ENCODE assay signal across 25 cellular contexts in genomic region chr14:103738706-103739451, GRCh38. TPM values are rescaled to one million over a fixed set of nuclear protein-coding genes. Genes with fewer than 3 reads are reported as not detected.
A peak's percentile ranks its signal among the peaks of the same experiment; 100 is the strongest.
DNase-seq lines count a peak whose midpoint lies in the region; ATAC-seq and TF ChIP-seq lines count a peak whose summit lies in the region.
"Had no signal": no experiment of that assay in that cellular context is flagged by ENCODE, and none has a peak within 500 bp of the region (broad histone marks: within the 10 kb centered on the region; RNA-seq: fewer than 3 reads in every experiment).

No MANE protein-coding gene starts in this region.

- DNase-seq in RWPE2 (ENCODE audit: low spot score) (peak; percentile 53), chondrocyte (ENCODE audit: low spot score) (peak; percentile 75), medulla oblongata (ENCODE audit: extremely low spot score) (peak; percentile 35), sigmoid colon (peak; percentile 56)
- DNase-seq in activated CD4-positive, alpha-beta memory T cell treated with anti-CD3 and anti-CD28 coated beads, Interleukin-2, amount 10 ng/mL, durations not matched to agents 7 days and 5 days, result no peak
- no peak for DNase-seq in CD4-positive, alpha-beta memory T cell
- DNase-seq: activated CD4-positive, alpha-beta T cell treated with anti-CD3 and anti-CD28 coated beads for 36 hours; activated naive CD4-positive, alpha-beta T cell treated with anti-CD3 and anti-CD28 coated beads, Interleukin-2, amount 50 U/mL, for 16 hours; activated T-cell treated with anti-CD3 and anti-CD28 coated beads, Interleukin-2, amount 50 U/mL, for 4 hours; effector CD8-positive, alpha-beta T cell; EL; hippocampal formation; immature natural killer cell; NCI-H1092 treated with DMSO at 0.1 percent for 48 hours; NCI-H2029 treated with DMSO at 0.1 percent for 48 hours; NCI-H226; stimulated activated CD4-positive, alpha-beta T cell treated with anti-CD3 and anti-CD28 coated beads, Interleukin-2, amount 100 ng/mL, for 48 hours; stimulated activated naive B cell treated with anti-CD40 and anti-IgM and Interleukin-4, amounts not matched to agents 10 μg/mL and 1 μg/mL and 100 μg/mL, for 72 hours had no signal

- H3K27me3 ChIP-seq in RWPE2 (ENCODE audit: insufficient read depth, poor library complexity, severe bottlenecking) (no peaks in the 10 kb centered on the region), sigmoid colon (no peaks in the 10 kb centered on the region)
- no peaks in the 10 kb centered on the region for H3K27me3 ChIP-seq in CD4-positive, alpha-beta memory T cell (ENCODE audit: insufficient read depth, low read length)
- H3K27me3 ChIP-seq: ascending aorta had no signal

- H3K9me3 Mint-ChIP-seq in chondrocyte (ENCODE audit: low read depth), result no peaks in the 10 kb centered on the region
- H3K9me3 Mint-ChIP-seq in activated CD4-positive, alpha-beta memory T cell treated with anti-CD3 and anti-CD28 coated beads, Interleukin-2, amount 10 ng/mL, durations not matched to agents 7 days and 5 days, result no peaks in the 10 kb centered on the region
- H3K9me3 Mint-ChIP-seq in CD4-positive, alpha-beta memory T cell, result no peaks in the 10 kb centered on the region
- H3K9me3 Mint-ChIP-seq: activated T-cell treated with anti-CD3 and anti-CD28 coated beads, Interleukin-2, amount 50 U/mL, for 4 hours; central memory CD8-positive, alpha-beta T cell; immature natural killer cell; stimulated activated naive B cell treated with anti-CD40 and anti-IgM and Interleukin-4, amounts not matched to agents 10 μg/mL and 1 μg/mL and 100 μg/mL, for 72 hours; T-helper 1 cell treated with Interleukin-12 subunit alpha and Interleukin-12 subunit beta and Interleukin-4 antibody, amounts not matched to agents 30 μg/mL and 1 μg/mL, for 36 hours had no signal

- H3K4me1 ChIP-seq in RWPE2 (ENCODE audit: insufficient read depth, poor library complexity, severe bottlenecking), result no peaks in the 10 kb centered on the region
- peaks cover 0 to 35% (median 18%) of the 10 kb centered on the region in 4 donors for H3K4me1 ChIP-seq in sigmoid colon
- H3K4me1 ChIP-seq in CD4-positive, alpha-beta memory T cell (ENCODE audit: insufficient read depth, low read length), result no peaks in the 10 kb centered on the region
- H3K4me1 ChIP-seq: HAP-1 had no signal

- H3K36me3 ChIP-seq in RWPE2 (ENCODE audit: low read depth) (peaks cover 29% of the 10 kb centered on the region), sigmoid colon (peaks cover 0 to 43% (median 18%) of the 10 kb centered on the region in 4 donors)
- peaks cover 6% of the 10 kb centered on the region for H3K36me3 ChIP-seq in CD4-positive, alpha-beta memory T cell (ENCODE audit: insufficient read depth, low read length)
- H3K36me3 ChIP-seq: thoracic aorta had no signal

- no peak overlapping the region for H3K27ac Mint-ChIP-seq in chondrocyte (ENCODE audit: unreplicated experiment)
- no peak overlapping the region for H3K27ac Mint-ChIP-seq in activated CD4-positive, alpha-beta memory T cell treated with anti-CD3 and anti-CD28 coated beads, Interleukin-2, amount 10 ng/mL, durations not matched to agents 7 days and 5 days
- no peak overlapping the region for H3K27ac Mint-ChIP-seq in CD4-positive, alpha-beta memory T cell
- H3K27ac Mint-ChIP-seq: activated CD4-positive, alpha-beta T cell treated with anti-CD3 and anti-CD28 coated beads for 36 hours; immature natural killer cell; stimulated activated naive B cell treated with anti-CD40 and anti-IgM and Interleukin-4, amounts not matched to agents 10 μg/mL and 1 μg/mL and 100 μg/mL, for 72 hours; T-helper 1 cell treated with Interleukin-12 subunit alpha and Interleukin-12 subunit beta and Interleukin-4 antibody, amounts not matched to agents 30 μg/mL and 1 μg/mL, for 36 hours had no signal

- no peak overlapping the region for H3K4me3 Mint-ChIP-seq in chondrocyte (ENCODE audit: unreplicated experiment)
- H3K4me3 Mint-ChIP-seq in activated CD4-positive, alpha-beta memory T cell treated with anti-CD3 and anti-CD28 coated beads, Interleukin-2, amount 10 ng/mL, durations not matched to agents 7 days and 5 days, result no peak overlapping the region
- H3K4me3 Mint-ChIP-seq in CD4-positive, alpha-beta memory T cell, result no peak overlapping the region
- H3K4me3 Mint-ChIP-seq: activated CD4-positive, alpha-beta T cell treated with anti-CD3 and anti-CD28 coated beads for 36 hours; activated T-cell treated with anti-CD3 and anti-CD28 coated beads, Interleukin-2, amount 50 U/mL, for 4 hours; central memory CD8-positive, alpha-beta T cell; immature natural killer cell; stimulated activated naive B cell treated with anti-CD40 and anti-IgM and Interleukin-4, amounts not matched to agents 10 μg/mL and 1 μg/mL and 100 μg/mL, for 72 hours; T-helper 1 cell treated with Interleukin-12 subunit alpha and Interleukin-12 subunit beta and Interleukin-4 antibody, amounts not matched to agents 30 μg/mL and 1 μg/mL, for 36 hours had no signal

- POLR2A ChIA-PET in activated CD4-positive, alpha-beta memory T cell treated with anti-CD3 and anti-CD28 coated beads, Interleukin-2, amount 10 ng/mL, durations not matched to agents 7 days and 5 days (lab: Charles Lee), result no interaction called here
- POLR2A ChIA-PET in CD4-positive, alpha-beta memory T cell (lab: Charles Lee; ENCODE audit: partially characterized antibody), result interaction anchor here (1.1 kb wide), 1 partner anchor 23 kb away, joined by 3 read pairs; the partner anchor contains the start of genes XRCC3 and ZFYVE21

- ATAC-seq in RWPE2 (ENCODE audit: low read depth), result no peak
- no peak for ATAC-seq in GM21526 (IDR thresholded peaks at IDR 0.05; ENCODE audit: low FRiP score, unreplicated experiment)
- ATAC-seq: activated CD4-positive, alpha-beta T cell treated with anti-CD3 and anti-CD28 coated beads for 36 hours; activated T-cell treated with anti-CD3 and anti-CD28 coated beads, Interleukin-2, amount 50 U/mL, for 4 hours; stimulated activated naive B cell treated with anti-CD40 and anti-IgM and Interleukin-4, amounts not matched to agents 10 μg/mL and 1 μg/mL and 100 μg/mL, for 72 hours had no signal

- no peak for TF ChIP-seq EP300 in sigmoid colon (IDR thresholded peaks at IDR 0.05)

- no peaks in the 10 kb centered on the region for H3K9me3 ChIP-seq in RWPE2 (ENCODE audit: severe bottlenecking)
- H3K9me3 ChIP-seq in sigmoid colon, result no peaks in the 10 kb centered on the region
- no peaks in the 10 kb centered on the region for H3K9me3 ChIP-seq in CD4-positive, alpha-beta memory T cell (ENCODE audit: control insufficient read depth in 1 of 2, low read length in 2 of 2)
- H3K9me3 ChIP-seq: ascending aorta, HAP-1, thoracic aorta had no signal

- intact Hi-C loops in sigmoid colon (cut with DNase I), result no loop called here
- intact Hi-C loops in CD4-positive, alpha-beta memory T cell (cut with micrococcal nuclease), result no loop called here

- TF ChIP-seq POLR2A in sigmoid colon (IDR thresholded peaks at IDR 0.05), result no peak

- peaks cover 18% of the 10 kb centered on the region for H3K4me1 Mint-ChIP-seq in chondrocyte (ENCODE audit: low read depth)
- H3K4me1 Mint-ChIP-seq in activated CD4-positive, alpha-beta memory T cell treated with anti-CD3 and anti-CD28 coated beads, Interleukin-2, amount 10 ng/mL, durations not matched to agents 7 days and 5 days, result no peaks in the 10 kb centered on the region
- H3K4me1 Mint-ChIP-seq in CD4-positive, alpha-beta memory T cell, result no peaks in the 10 kb centered on the region
- H3K4me1 Mint-ChIP-seq: activated CD4-positive, alpha-beta T cell treated with anti-CD3 and anti-CD28 coated beads for 36 hours; central memory CD8-positive, alpha-beta T cell; immature natural killer cell; stimulated activated naive B cell treated with anti-CD40 and anti-IgM and Interleukin-4, amounts not matched to agents 10 μg/mL and 1 μg/mL and 100 μg/mL, for 72 hours had no signal

- H3K27ac ChIP-seq in RWPE2 (ENCODE audit: poor library complexity, severe bottlenecking), result no peak overlapping the region
- peak overlapping the region in 1 of 4 donors; percentile 92 for H3K27ac ChIP-seq in sigmoid colon
- H3K27ac ChIP-seq in CD4-positive, alpha-beta memory T cell (ENCODE audit: low read depth, low read length), result no peak overlapping the region
- H3K27ac ChIP-seq: thoracic aorta had no signal

- no peaks in the 10 kb centered on the region for H3K27me3 Mint-ChIP-seq in chondrocyte (ENCODE audit: low read depth)
- H3K27me3 Mint-ChIP-seq in activated CD4-positive, alpha-beta memory T cell treated with anti-CD3 and anti-CD28 coated beads, Interleukin-2, amount 10 ng/mL, durations not matched to agents 7 days and 5 days, result no peaks in the 10 kb centered on the region
- H3K27me3 Mint-ChIP-seq in CD4-positive, alpha-beta memory T cell, result no peaks in the 10 kb centered on the region
- H3K27me3 Mint-ChIP-seq: activated CD4-positive, alpha-beta T cell treated with anti-CD3 and anti-CD28 coated beads for 36 hours; central memory CD8-positive, alpha-beta T cell; stimulated activated naive B cell treated with anti-CD40 and anti-IgM and Interleukin-4, amounts not matched to agents 10 μg/mL and 1 μg/mL and 100 μg/mL, for 72 hours had no signal

- H3K4me3 ChIP-seq in RWPE2 (ENCODE audit: severe bottlenecking) (no peak overlapping the region), sigmoid colon (no peak overlapping the region)
- no peak overlapping the region for H3K4me3 ChIP-seq in CD4-positive, alpha-beta memory T cell (ENCODE audit: low read length in 2 of 2)
- H3K4me3 ChIP-seq: ascending aorta, HAP-1, smooth muscle cell, thoracic aorta had no signal

- CTCF ChIA-PET in activated CD4-positive, alpha-beta memory T cell treated with anti-CD3 and anti-CD28 coated beads, Interleukin-2, amount 10 ng/mL, durations not matched to agents 7 days and 5 days (lab: Charles Lee), result no interaction called here
- CTCF ChIA-PET in CD4-positive, alpha-beta memory T cell (lab: Charles Lee; ENCODE audit: partially characterized antibody), result no interaction called here

- WGBS in sigmoid colon, 2 donors, result 94% methylated on average over 33 of the region's 33 CpGs

- peaks cover 6% of the 10 kb centered on the region for H3K36me3 Mint-ChIP-seq in chondrocyte (ENCODE audit: low read depth)
- no peaks in the 10 kb centered on the region for H3K36me3 Mint-ChIP-seq in activated CD4-positive, alpha-beta memory T cell treated with anti-CD3 and anti-CD28 coated beads, Interleukin-2, amount 10 ng/mL, durations not matched to agents 7 days and 5 days (ENCODE audit: low read depth)
- H3K36me3 Mint-ChIP-seq in CD4-positive, alpha-beta memory T cell, result peaks cover 16 to 60% of the 10 kb centered on the region in 2 donors

- TF ChIP-seq CTCF in RWPE2 (IDR thresholded peaks at IDR 0.05; ENCODE audit: poor library complexity, severe bottlenecking) (no peak), chondrocyte (IDR thresholded peaks at IDR 0.05) (no peak), sigmoid colon (IDR thresholded peaks at IDR 0.05) (no peak)

RNA-seq across cellular contexts. Expression of gene ZFYVE21, which starts 23.3 kb away (rescaled TPM):
- total RNA-seq in chondrocyte (68.6 to 84.3 TPM (median 68.6 TPM) in 3 replicates), sigmoid colon (100 to 1,000 TPM in 1 of 4 donors, 10 to 100 TPM in 3; 84.2 to 106 (median 89.4) TPM)
- polyA plus RNA-seq in sigmoid colon, result 10 to 100 TPM; 41.7 to 90.1 (median 61.7) TPM
- total RNA-seq in activated CD4-positive, alpha-beta memory T cell treated with anti-CD3 and anti-CD28 coated beads, Interleukin-2, amount 10 ng/mL, durations not matched to agents 7 days and 5 days, result 10 to 100 TPM; 17.4 to 17.8 TPM
- total RNA-seq in CD4-positive, alpha-beta memory T cell, result 10 to 100 TPM; 17.4 to 18.8 TPM
- 10 to 100 TPM; 17.2 to 18.0 TPM for polyA plus RNA-seq in CD4-positive, alpha-beta memory T cell

RNA-seq across cellular contexts. Expression of gene XRCC3, which starts 23.6 kb away (rescaled TPM):
- total RNA-seq in chondrocyte (3.4 to 9.9 TPM (median 6.6 TPM) in 3 replicates), sigmoid colon (1 to 10 TPM; 1.8 to 7.5 (median 2.0) TPM)
- polyA plus RNA-seq in sigmoid colon, result 10 to 100 TPM in 1 of 3 donors, 1 to 10 TPM in 2; 3.6 to 15.7 (median 5.1) TPM
- total RNA-seq in activated CD4-positive, alpha-beta memory T cell treated with anti-CD3 and anti-CD28 coated beads, Interleukin-2, amount 10 ng/mL, durations not matched to agents 7 days and 5 days, result 10 to 100 TPM; 35.9 to 39.6 TPM
- 10 to 100 TPM; 10.3 to 12.6 TPM for total RNA-seq in CD4-positive, alpha-beta memory T cell
- 1 to 10 TPM; 2.2 to 3.2 TPM for polyA plus RNA-seq in CD4-positive, alpha-beta memory T cell

Comparison
In these comparisons a context has a peak if more than half of its experiments do, and no peak if none do; other contexts are left out.
1. DNase-seq: peak in RWPE2 (single experiment), chondrocyte (single experiment), medulla oblongata (single experiment) and sigmoid colon (single experiment); none in activated CD4-positive, alpha-beta memory T cell treated with anti-CD3 and anti-CD28 coated beads, Interleukin-2, amount 10 ng/mL, durations not matched to agents 7 days and 5 days (single experiment) and CD4-positive, alpha-beta memory T cell (0 of 5).